Comparison of ENCODE assay signal across 1 cellular context in the genomic region with DNA sequence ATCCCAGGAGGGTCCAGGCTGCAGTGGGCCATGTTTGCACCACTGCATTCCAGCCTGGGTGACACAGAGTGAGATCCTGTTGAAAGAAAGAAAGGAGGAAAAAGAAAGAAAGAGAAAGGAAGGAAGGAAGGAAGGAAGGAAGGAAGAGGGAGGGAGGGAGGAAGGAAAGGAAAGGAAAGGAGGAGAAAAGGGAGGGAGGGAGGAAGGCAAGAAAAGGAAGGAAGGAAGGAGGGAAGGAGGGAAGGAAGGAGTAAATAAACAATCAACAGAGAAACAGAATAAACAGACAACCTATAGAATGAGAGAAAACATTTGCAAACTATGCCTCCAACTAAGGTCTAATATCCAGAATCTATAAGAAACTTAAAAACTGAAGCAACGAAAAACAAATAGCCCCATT.
TF ChIP-seq lines count a peak whose summit lies in the region.

No MANE protein-coding gene starts in this region.

TF ChIP-seq in HEK293, 187 proteins besides CTCF, POLR2A, EP300 and RAD21 (continued from another document):
- TF ChIP-seq, protein P1, sequence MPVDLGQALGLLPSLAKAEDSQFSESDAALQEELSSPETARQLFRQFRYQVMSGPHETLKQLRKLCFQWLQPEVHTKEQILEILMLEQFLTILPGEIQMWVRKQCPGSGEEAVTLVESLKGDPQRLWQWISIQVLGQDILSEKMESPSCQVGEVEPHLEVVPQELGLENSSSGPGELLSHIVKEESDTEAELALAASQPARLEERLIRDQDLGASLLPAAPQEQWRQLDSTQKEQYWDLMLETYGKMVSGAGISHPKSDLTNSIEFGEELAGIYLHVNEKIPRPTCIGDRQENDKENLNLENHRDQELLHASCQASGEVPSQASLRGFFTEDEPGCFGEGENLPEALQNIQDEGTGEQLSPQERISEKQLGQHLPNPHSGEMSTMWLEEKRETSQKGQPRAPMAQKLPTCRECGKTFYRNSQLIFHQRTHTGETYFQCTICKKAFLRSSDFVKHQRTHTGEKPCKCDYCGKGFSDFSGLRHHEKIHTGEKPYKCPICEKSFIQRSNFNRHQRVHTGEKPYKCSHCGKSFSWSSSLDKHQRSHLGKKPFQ (tag by site-specific recombination; IDR thresholded peaks at IDR 0.05), result no peak
